ENCODE assay signal across 19 cellular contexts in genomic region chr12:28099862-28100261, GRCh38.
"Had no signal": no experiment of that assay in that cellular context is flagged by ENCODE, and none has a peak within 500 bp of the region (broad histone marks: within the 10 kb centered on the region; RNA-seq: fewer than 3 reads in every experiment).

No MANE protein-coding gene starts in this region.

- DNase-seq: KBM-7, MG63, NCI-H1092, NCI-H1436 treated with DMSO at 0.1 percent for 48 hours, NCI-H1694, NCI-H187 treated with DMSO at 0.1 percent for 48 hours, NCI-H2029 treated with DMSO at 0.1 percent for 48 hours, NCI-H2107, NCI-H2171 treated with DMSO at 0.1 percent for 48 hours, NCI-H510A treated with DMSO at 0.1 percent for 48 hours, NCI-H526, NCI-H748 treated with DMSO at 0.1 percent for 48 hours, OCI-M1, PC-9, Peyer's patch, SHP77 treated with DMSO at 0.1 percent for 48 hours, SJCRH30, T-helper 2 cell had no signal

- H3K9me3 ChIP-seq: MG63, Peyer's patch had no signal

- H3K4me2 ChIP-seq: PC-9 had no signal

- H3K4me3 ChIP-seq: MG63, PC-9, Peyer's patch, SJCRH30 had no signal

- ATAC-seq: Right ventricle myocardium inferior had no signal

- H3K36me3 ChIP-seq: MG63, Peyer's patch, SJCRH30 had no signal

- H3K4me1 ChIP-seq: Peyer's patch had no signal

- H3K27ac ChIP-seq: PC-9, Peyer's patch, SJCRH30 had no signal

- H3K27me3 ChIP-seq: MG63, Peyer's patch, SJCRH30 had no signal

- H2AFZ ChIP-seq: PC-9 had no signal
